ENCODE assay signal across 9 cellular contexts in genomic region chr18:22346342-22346967, GRCh38.
DNase-seq lines count a peak whose midpoint lies in the region; ATAC-seq lines count a peak whose summit lies in the region.
"Had no signal": no experiment of that assay in that cellular context is flagged by ENCODE, and none has a peak within 500 bp of the region (broad histone marks: within the 10 kb centered on the region; RNA-seq: fewer than 3 reads in every experiment).

No MANE protein-coding gene starts in this region.

- peaks cover 45% of the 10 kb centered on the region for H3K4me1 ChIP-seq in ACC112 (ENCODE audit: control insufficient read depth, insufficient read depth, low read length, unreplicated experiment)
- H3K4me1 ChIP-seq in duodenal mucosa (ENCODE audit: control insufficient read depth in 1 of 2, insufficient read depth in 2 of 2, low read length in 2 of 2) = peaks cover 29 to 46% of the 10 kb centered on the region in 2 donors
- peaks cover 43% of the 10 kb centered on the region for H3K4me1 ChIP-seq in mononuclear cell (ENCODE audit: insufficient read depth, low read length)

- peak; percentile 10 to 38 for DNase-seq in Kasumi-1 (lab: John Stamatoyannopoulos, UW)
- DNase-seq in NCI-H1930 (lab: John Stamatoyannopoulos, UW) = no peak
- no peak for DNase-seq in MV-4-11 (lab: John Stamatoyannopoulos, UW)
- DNase-seq: activated CD4-positive, alpha-beta T cell treated with anti-CD3 and anti-CD28 coated beads for 4 hours had no signal

- no peaks in the 10 kb centered on the region for H3K27me3 ChIP-seq in ACC112 (ENCODE audit: insufficient read depth, low read length)
- H3K27me3 ChIP-seq in duodenal mucosa (ENCODE audit: control insufficient read depth in 1 of 2, insufficient read depth in 2 of 2, low read length in 2 of 2) = peaks cover 8 to 11% of the 10 kb centered on the region in 2 donors
- peaks cover 58% of the 10 kb centered on the region for H3K27me3 ChIP-seq in mononuclear cell (ENCODE audit: insufficient read depth, low read length)

- ATAC-seq in GM19395 (IDR thresholded peaks at IDR 0.05; ENCODE audit: unreplicated experiment) (no peak), HG02798 (IDR thresholded peaks at IDR 0.05; ENCODE audit: poor library complexity, unreplicated experiment) (no peak)

- H3K9me3 ChIP-seq in duodenal mucosa (ENCODE audit: control insufficient read depth in 1 of 2, low read length in 2 of 2) = no peaks in the 10 kb centered on the region
- no peaks in the 10 kb centered on the region for H3K9me3 ChIP-seq in mononuclear cell (ENCODE audit: low read depth, low read length)

- peak overlapping the region; percentile 16 for H2AFZ ChIP-seq in ACC112 (ENCODE audit: low read length, unreplicated experiment)

- H3K4me3 ChIP-seq in ACC112 (ENCODE audit: low read depth, low read length) (peak overlapping the region; percentile 85), duodenal mucosa (ENCODE audit: low read depth in 1 of 2, low read length in 2 of 2) (peak overlapping the region; percentile 64 to 70), mononuclear cell (ENCODE audit: low read length) (peak overlapping the region; percentile 15)

- H3K27ac ChIP-seq in ACC112 (ENCODE audit: low read depth, low read length) (peak overlapping the region; percentile 95), duodenal mucosa (ENCODE audit: low read depth, low read length) (peak overlapping the region; percentile 65)

- peak overlapping the region; percentile 67 to 76 for H3K9ac ChIP-seq in duodenal mucosa (ENCODE audit: low read depth in 1 of 2, low read length in 2 of 2)

- H3K36me3 ChIP-seq in ACC112 (ENCODE audit: insufficient read depth, low read length) (no peaks in the 10 kb centered on the region), duodenal mucosa (ENCODE audit: control insufficient read depth in 1 of 2, insufficient read depth in 2 of 2, low read length in 2 of 2) (no peaks in the 10 kb centered on the region)

- H3K79me2 ChIP-seq in ACC112 (ENCODE audit: control insufficient read depth, insufficient read depth, low read length, unreplicated experiment) = no peaks in the 10 kb centered on the region

Comparison
In these comparisons a context has a peak if more than half of its experiments do, and no peak if none do; other contexts are left out.
1. H3K4me3 ChIP-seq: peak in every context shown above with its lines; median percentile 85 in ACC112; 67 in duodenal mucosa; 15 in mononuclear cell.
2. DNase-seq: peak in Kasumi-1 (2 of 2); none in NCI-H1930 (0 of 2) and MV-4-11 (single experiment).